ENCODE assay signal across 31 cellular contexts in the genomic region with DNA sequence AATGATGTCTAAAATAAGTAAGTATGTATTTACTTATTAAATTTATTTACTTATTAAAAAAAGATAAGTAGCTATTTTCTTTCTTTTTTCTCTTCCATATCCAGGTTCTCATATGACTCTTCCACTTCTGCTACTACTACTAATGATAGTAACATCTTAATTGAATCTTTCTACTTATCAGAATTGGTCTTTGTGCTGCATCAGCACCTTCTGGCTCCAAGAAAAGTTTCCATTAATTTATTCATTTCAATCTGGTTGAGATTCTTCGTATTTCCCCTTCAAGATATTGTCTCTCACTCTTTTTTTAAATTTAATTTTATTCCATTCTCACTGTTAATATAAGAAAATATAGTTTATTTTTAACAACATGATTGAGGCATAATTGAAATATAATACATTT.
DNase-seq lines count a peak whose midpoint lies in the region; ATAC-seq, FAIRE-seq and TF ChIP-seq lines count a peak whose summit lies in the region.
"Had no signal": no experiment of that assay in that cellular context is flagged by ENCODE, and none has a peak within 500 bp of the region (broad histone marks: within the 10 kb centered on the region; RNA-seq: fewer than 3 reads in every experiment).

No MANE protein-coding gene starts in this region.

- no peak overlapping the region for H3K9ac ChIP-seq in HepG2 (ENCODE audit: insufficient read depth, low read depth, low read length)
- H3K9ac ChIP-seq in IMR-90 (ENCODE audit: low read depth, low read length) = no peak overlapping the region
- H3K9ac ChIP-seq: BLaER1; BLaER1 treated with 17β-estradiol and CSF1 and Interleukin-3, amounts not matched to agents 10 nM and 100 nM had no signal

- POLR2A ChIA-PET in HepG2 (lab: Yijun Ruan, JAX) = no interaction called here
- POLR2A ChIA-PET in IMR-90 (lab: Charles Lee; ENCODE audit: unreplicated experiment) = no interaction called here

- H2AK5ac ChIP-seq in IMR-90 (ENCODE audit: low read depth, low read length) = no peak overlapping the region

- H3K4me1 ChIP-seq in HepG2 (ENCODE audit: insufficient read depth, low read length) = no peaks in the 10 kb centered on the region
- no peaks in the 10 kb centered on the region for H3K4me1 ChIP-seq in right lobe of liver
- H3K4me1 ChIP-seq in IMR-90 (ENCODE audit: control insufficient read depth, insufficient read depth, low read length) = no peaks in the 10 kb centered on the region
- H3K4me1 ChIP-seq: A549; BE2C; BLaER1; BLaER1 treated with 17β-estradiol and CSF1 and Interleukin-3, amounts not matched to agents 10 nM and 100 nM; Caco-2 had no signal

- ATAC-seq in HepG2 (no peak), right lobe of liver (no peak), IMR-90 (ENCODE audit: low read depth) (no peak)
- ATAC-seq: A549; CD8-positive, alpha-beta T cell had no signal

- in situ Hi-C loops in HepG2 (cut with HindIII; ENCODE audit: extremely low pct_ligation_motif_present, low pct_unique_long_range_greater_than_20kb) (no loop called here), IMR-90 (cut with MboI; ENCODE audit: low sequenced_read_pairs) (no loop called here)

- no peak overlapping the region for H3K27ac ChIP-seq in HepG2 (ENCODE audit: extremely low read length, insufficient read depth, low read length)
- H3K27ac ChIP-seq in right lobe of liver = no peak overlapping the region
- H3K27ac ChIP-seq in IMR-90 (ENCODE audit: insufficient read depth, low read length) = no peak overlapping the region
- H3K27ac ChIP-seq: 22Rv1; A549; BLaER1; BLaER1 treated with 17β-estradiol and CSF1 and Interleukin-3, amounts not matched to agents 10 nM and 100 nM; C4-2B had no signal

- H2BK15ac ChIP-seq in IMR-90 (ENCODE audit: low read depth, low read length) = no peak overlapping the region

- H2BK120ac ChIP-seq in IMR-90 (ENCODE audit: low read depth, low read length) = no peak overlapping the region

- TF ChIP-seq POLR2A in HepG2 (IDR thresholded peaks at IDR 0.05; ENCODE audit: insufficient read depth in 1 of 2, low read depth in 2 of 2, low read length in 2 of 2) (no peak), right lobe of liver (IDR thresholded peaks at IDR 0.05) (no peak), IMR-90 (IDR thresholded peaks at IDR 0.05; ENCODE audit: low read depth, low read length) (no peak)

- no peak overlapping the region for H2AK9ac ChIP-seq in IMR-90 (replicated peaks; ENCODE audit: low read depth, low read length, poor library complexity)

- no peak overlapping the region for H4K91ac ChIP-seq in IMR-90 (ENCODE audit: insufficient read depth, low read depth, low read length)

- no peak overlapping the region for H2AFZ ChIP-seq in HepG2 (ENCODE audit: low read length)
- no peak overlapping the region for H2AFZ ChIP-seq in IMR-90 (replicated peaks; ENCODE audit: low read length, poor library complexity)

- no peak overlapping the region for H3K14ac ChIP-seq in IMR-90 (replicated peaks; ENCODE audit: low read depth, low read length)

- no peaks in the 10 kb centered on the region for H3K79me1 ChIP-seq in IMR-90 (ENCODE audit: low read depth in 1 of 2, low read length in 2 of 2)

- no peak overlapping the region for H2BK5ac ChIP-seq in IMR-90 (ENCODE audit: low read depth, low read length, poor library complexity, severe bottlenecking)

- H4K8ac ChIP-seq in IMR-90 (ENCODE audit: low read depth in 2 of 2, low read length in 2 of 2) = no peak overlapping the region

- TF ChIP-seq EP300 in HepG2 (IDR thresholded peaks at IDR 0.05; ENCODE audit: low read depth in 2 of 2, low read length in 2 of 2) (no peak), HepG2 (CRISPR knock-in tag; IDR thresholded peaks at IDR 0.05; ENCODE audit: borderline replicate concordance) (no peak)

- TF ChIP-seq CTCF in HepG2 (CRISPR knock-in tag; IDR thresholded peaks at IDR 0.05) (no peak), right lobe of liver (IDR thresholded peaks at IDR 0.05) (no peak), IMR-90 (conservative IDR thresholded peaks at IDR 0.05; ENCODE audit: low read depth, low read length) (no peak)

- WGBS in HepG2 (ENCODE audit: low lambda C conversion rate) = 0% methylated on average over 1 of the region's 1 CpG
- 21% methylated on average over 1 of the region's 1 CpG for WGBS in right lobe of liver (ENCODE audit: insufficient coverage, low coverage, low lambda C conversion rate, missing lambda C conversion rate)
- WGBS in IMR-90 (ENCODE audit: extremely low coverage in 2 of 2, insufficient read length in 1 of 2), 2 experiments = no CpG with 5 or more reads among the region's 1 CpG

- TF ChIP-seq RAD21 in HepG2 (CRISPR knock-in tag; IDR thresholded peaks at IDR 0.05) = no peak
- TF ChIP-seq RAD21 in IMR-90 (IDR thresholded peaks at IDR 0.05; ENCODE audit: low read length) = no peak

- H3K4ac ChIP-seq in IMR-90 (ENCODE audit: low read depth, low read length) = no peak overlapping the region

- BruUV-seq in HepG2 (replicated peaks; lab: Mats Ljungman, UMichigan) (no TSS peak), IMR-90 (replicated peaks; lab: Mats Ljungman, UMichigan) (no TSS peak)

- no peaks in the 10 kb centered on the region for H3K36me3 ChIP-seq in HepG2 (replicated peaks in 1 of 2; ENCODE audit: control insufficient read depth in 1 of 2, insufficient read depth in 2 of 2, low read length in 2 of 2)
- H3K36me3 ChIP-seq in right lobe of liver = no peaks in the 10 kb centered on the region
- H3K36me3 ChIP-seq in IMR-90 (ENCODE audit: control insufficient read depth, insufficient read depth, low read length) = no peaks in the 10 kb centered on the region
- H3K36me3 ChIP-seq: BE2C; BLaER1; BLaER1 treated with 17β-estradiol and CSF1 and Interleukin-3, amounts not matched to agents 10 nM and 100 nM had no signal

- H3K9me3 ChIP-seq in HepG2 (ENCODE audit: low read length) = peaks cover 61% of the 10 kb centered on the region
- no peaks in the 10 kb centered on the region for H3K9me3 ChIP-seq in right lobe of liver
- H3K9me3 ChIP-seq in IMR-90 (ENCODE audit: control insufficient read depth, insufficient read depth, low read length) = peaks cover 2% of the 10 kb centered on the region; the same call in 1 of the 2 replicates
- H3K9me3 ChIP-seq: A549, BE2C, BLaER1, Caco-2 had no signal

- H3K27me3 ChIP-seq in HepG2 (ENCODE audit: control insufficient read depth in 1 of 2, insufficient read depth in 2 of 2, low read length in 2 of 2) (no peaks in the 10 kb centered on the region; a peak in 1 of 5 replicates), right lobe of liver (no peaks in the 10 kb centered on the region), IMR-90 (ENCODE audit: control insufficient read depth, insufficient read depth, low read length) (no peaks in the 10 kb centered on the region)
- H3K27me3 ChIP-seq: BE2C; BLaER1; BLaER1 treated with 17β-estradiol and CSF1 and Interleukin-3, amounts not matched to agents 10 nM and 100 nM had no signal

- H3K18ac ChIP-seq in IMR-90 (ENCODE audit: low read depth, low read length) = no peak overlapping the region

- dilution Hi-C loops in IMR-90 (cut with HindIII; ENCODE audit: low sequenced_read_pairs, unreplicated experiment) = no loop called here

- no peak overlapping the region for H4K5ac ChIP-seq in IMR-90 (ENCODE audit: low read depth, low read length)

- no peak for DNase-seq in HepG2 (ENCODE audit: low spot score)
- DNase-seq in right lobe of liver = no peak
- no peak for DNase-seq in IMR-90
- no peak for DNase-seq in stimulated activated CD4-positive, alpha-beta T cell treated with anti-CD3 and anti-CD28 coated beads, Interleukin-15, amount 100 ng/mL, for 24 hours
- DNase-seq: 8988T; ACHN; AML-193; BE2C; C1 segment of cervical spinal cord; Caco-2; Calu3; CD4-positive, alpha-beta memory T cell; CD4-positive, alpha-beta T cell; CD4-positive, CD25-positive, alpha-beta regulatory T cell; CD8-positive, alpha-beta memory T cell; CD8-positive, alpha-beta T cell; COR-L47; DMS 273 treated with DMSO at 0.1 percent for 48 hours; DMS153; DMS53; DMS79; DMS79 treated with DMSO at 0.1 percent for 48 hours; DND-41; EL had no signal

- intact Hi-C loops in HepG2 (cut with micrococcal nuclease; ENCODE audit: unreplicated experiment) (no loop called here), right lobe of liver (cut with DNase I) (no loop called here), IMR-90 (cut with micrococcal nuclease) (no loop called here)

- H3K79me2 ChIP-seq in HepG2 (ENCODE audit: insufficient read depth, low read length) = no peaks in the 10 kb centered on the region

- CTCF ChIA-PET in HepG2 (lab: Yijun Ruan, JAX; ENCODE audit: low intra/inter-chr PET ratio, low total read pairs) (no interaction called here), IMR-90 (lab: Yijun Ruan, JAX) (no interaction called here)

- H3K4me2 ChIP-seq in HepG2 (ENCODE audit: low read depth, low read length) = no peak overlapping the region
- H3K4me2 ChIP-seq in IMR-90 (ENCODE audit: low read depth, low read length) = no peak overlapping the region
- H3K4me2 ChIP-seq: A549; BLaER1; BLaER1 treated with 17β-estradiol and CSF1 and Interleukin-3, amounts not matched to agents 10 nM and 100 nM had no signal

- no peak overlapping the region for H3K56ac ChIP-seq in IMR-90 (ENCODE audit: extremely low read depth, insufficient read depth, low read length)

- no peak for FAIRE-seq in HepG2 (lab: Jason Lieb, UNC)
- FAIRE-seq: A204.1, A549, D721Med had no signal

- H4K20me1 ChIP-seq in HepG2 (ENCODE audit: insufficient read depth, low read length) (no peaks in the 10 kb centered on the region), IMR-90 (ENCODE audit: insufficient read depth, low read length) (no peaks in the 10 kb centered on the region)
- H4K20me1 ChIP-seq: BLaER1; BLaER1 treated with 17β-estradiol and CSF1 and Interleukin-3, amounts not matched to agents 10 nM and 100 nM had no signal

- H3K4me3 ChIP-seq in HepG2 (replicated peaks in 1 of 3; ENCODE audit: insufficient read depth in 1 of 3, low read depth in 2 of 3, low read length in 3 of 3) = no peak overlapping the region
- H3K4me3 ChIP-seq in right lobe of liver = no peak overlapping the region
- no peak overlapping the region for H3K4me3 ChIP-seq in IMR-90 (ENCODE audit: insufficient read depth, low read depth, low read length)
- H3K4me3 ChIP-seq: A549; BLaER1; BLaER1 treated with 17β-estradiol and CSF1 and Interleukin-3, amounts not matched to agents 10 nM and 100 nM had no signal

- no peak overlapping the region for H2BK20ac ChIP-seq in IMR-90 (ENCODE audit: low read depth, low read length)

- no peaks in the 10 kb centered on the region for H3K9me1 ChIP-seq in IMR-90 (ENCODE audit: insufficient read depth, low read length)

- no peak overlapping the region for H3K23ac ChIP-seq in IMR-90 (ENCODE audit: low read depth, low read length)

TF ChIP-seq in HepG2, 621 proteins besides CTCF, POLR2A, EP300 and RAD21:
- TF ChIP-seq MAFK (conservative IDR thresholded peaks at IDR 0.05 in 1 of 2, IDR thresholded peaks at IDR 0.05 in 1 of 2; ENCODE audit: low read length in 2 of 2) (peak; percentile 57 to 69; a peak in 3 of 4 replicates), MAFF (IDR thresholded peaks at IDR 0.05; ENCODE audit: low read depth, low read length) (peak; percentile 44; the same call in 1 of the 2 replicates), ZNF20 (CRISPR knock-in tag; IDR thresholded peaks at IDR 0.05) (no peak)

TF ChIP-seq in IMR-90, 13 proteins besides CTCF, POLR2A, EP300 and RAD21:
- TF ChIP-seq NFE2L2 (IDR thresholded peaks at IDR 0.05; ENCODE audit: low read depth, low read length) (no peak), MAFK (IDR thresholded peaks at IDR 0.05; ENCODE audit: low read depth, low read length) (peak; percentile 38)
